ENCODE assay signal across 8 cellular contexts in genomic region chr19:56217039-56217949, GRCh38. TPM values are rescaled to one million over a fixed set of nuclear protein-coding genes. Genes with fewer than 3 reads are reported as not detected.
A peak's percentile ranks its signal among the peaks of the same experiment; 100 is the strongest.
DNase-seq lines count a peak whose midpoint lies in the region; ATAC-seq, FAIRE-seq and TF ChIP-seq lines count a peak whose summit lies in the region.

No MANE protein-coding gene starts in this region.

- intact Hi-C loops in posterior vena cava (cut with DNase I), result no loop called here

- peak overlapping the region; percentile 37 for H3K4me3 ChIP-seq in fibroblast of villous mesenchyme (ENCODE audit: low read depth, low read length)

- DNase-seq in COLO668 (lab: John Stamatoyannopoulos, UW; ENCODE audit: unreplicated experiment) (peak; percentile 33), NCI-H2081 treated with DMSO at 0.1 percent for 48 hours (lab: John Stamatoyannopoulos, UW) (peak; percentile 30), fibroblast of villous mesenchyme (ENCODE audit: low read depth) (peak; percentile 10), posterior vena cava (ENCODE audit: low spot score) (peak; percentile 82), NAMALWA (ENCODE audit: low spot score) (no peak), frontal cortex (ENCODE audit: low spot score in 2 of 2) (no peak), LoVo (ENCODE audit: low spot score) (no peak)

- TF ChIP-seq CTCF in fibroblast of villous mesenchyme (IDR thresholded peaks at IDR 0.05; ENCODE audit: insufficient read depth, low read depth, low read length), result no peak

- ATAC-seq in GM21737 (IDR thresholded peaks at IDR 0.05; ENCODE audit: unreplicated experiment), result no peak

- FAIRE-seq in frontal cortex (lab: Jason Lieb, UNC), result no peak

RNA-seq across cellular contexts. Expression of gene ZSCAN5C, which starts 15.2 kb away (rescaled TPM):
- total RNA-seq in fibroblast of villous mesenchyme (not detected in 2 replicates), posterior vena cava (not detected), frontal cortex (not detected)

RNA-seq across cellular contexts. Expression of gene ZSCAN5B, which starts 19.7 kb away (rescaled TPM):
- total RNA-seq in fibroblast of villous mesenchyme, result not detected in 2 replicates
- total RNA-seq in posterior vena cava, result not detected
- total RNA-seq in frontal cortex, result not detected

RNA-seq across cellular contexts. Expression of gene GALP, which starts 41.5 kb away (rescaled TPM):
- total RNA-seq in fibroblast of villous mesenchyme, result not detected in 2 replicates
- total RNA-seq in posterior vena cava, result not detected
- 0.41 TPM for total RNA-seq in frontal cortex

RNA-seq across cellular contexts. Expression of gene EDDM13, which starts 55.3 kb away (rescaled TPM):
- total RNA-seq in fibroblast of villous mesenchyme (not detected in 2 replicates), posterior vena cava (not detected), frontal cortex (not detected)

Comparison
In these comparisons a context has a peak if more than half of its experiments do, and no peak if none do; other contexts are left out.
1. DNase-seq: peak in COLO668 (single experiment), NCI-H2081 treated with DMSO at 0.1 percent for 48 hours (single experiment), fibroblast of villous mesenchyme (single experiment) and posterior vena cava (single experiment); none in NAMALWA (single experiment), frontal cortex (0 of 2) and LoVo (single experiment).